In genomic region chr1:24898909-24899439, GRCh38 we compare ENCODE assay signal across 1 cellular context.
A peak's percentile ranks its signal among the peaks of the same experiment; 100 is the strongest.
TF ChIP-seq lines count a peak whose summit lies in the region.

No MANE protein-coding gene starts in this region.

TF ChIP-seq in GM12878, 131 proteins besides CTCF, POLR2A, EP300 and RAD21 (continued from another document and continues in another):
- no peak for TF ChIP-seq ZNF592 (IDR thresholded peaks at IDR 0.05)
- TF ChIP-seq POLR2AphosphoS2 (IDR thresholded peaks at IDR 0.05; ENCODE audit: low read depth, low read length) = peak; percentile 55; the same call in 1 of the 2 replicates
- TF ChIP-seq SMC3 (IDR thresholded peaks at IDR 0.05; ENCODE audit: borderline replicate concordance, low read length) = no peak
- no peak; the same call in 1 of the 2 replicates for TF ChIP-seq CBFB (IDR thresholded peaks at IDR 0.05; ENCODE audit: low read depth)
- TF ChIP-seq REST (IDR thresholded peaks at IDR 0.05; ENCODE audit: low read depth, low read length) = 0 out of 2 replicates have a peak, but pooled peaks have one; percentile 3
- no peak for TF ChIP-seq TARDBP (IDR thresholded peaks at IDR 0.05; ENCODE audit: borderline replicate concordance)
- TF ChIP-seq IRF4 (IDR thresholded peaks at IDR 0.05; ENCODE audit: low read depth, low read length) = no peak
- no peak for TF ChIP-seq ATF7 (IDR thresholded peaks at IDR 0.05; ENCODE audit: low read depth)
- TF ChIP-seq BRCA1 (IDR thresholded peaks at IDR 0.05; ENCODE audit: low read depth, low read length) = no peak
- peak; percentile 86 for TF ChIP-seq POLR2AphosphoS5 (IDR thresholded peaks at IDR 0.05; ENCODE audit: low read length)
- no peak for TF ChIP-seq SREBF2 (IDR thresholded peaks at IDR 0.05; ENCODE audit: low read length)
- TF ChIP-seq KDM1A (IDR thresholded peaks at IDR 0.05; ENCODE audit: borderline replicate concordance) = no peak
- TF ChIP-seq NFIC (IDR thresholded peaks at IDR 0.05; ENCODE audit: low read depth, low read length) = no peak
- TF ChIP-seq, protein P1, sequence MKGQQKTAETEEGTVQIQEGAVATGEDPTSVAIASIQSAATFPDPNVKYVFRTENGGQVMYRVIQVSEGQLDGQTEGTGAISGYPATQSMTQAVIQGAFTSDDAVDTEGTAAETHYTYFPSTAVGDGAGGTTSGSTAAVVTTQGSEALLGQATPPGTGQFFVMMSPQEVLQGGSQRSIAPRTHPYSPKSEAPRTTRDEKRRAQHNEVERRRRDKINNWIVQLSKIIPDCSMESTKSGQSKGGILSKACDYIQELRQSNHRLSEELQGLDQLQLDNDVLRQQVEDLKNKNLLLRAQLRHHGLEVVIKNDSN (IDR thresholded peaks at IDR 0.05; ENCODE audit: borderline replicate concordance, extremely low read length, insufficient read depth, low read depth, low read length) = no peak
- no peak for TF ChIP-seq KAT2A (conservative IDR thresholded peaks at IDR 0.05; ENCODE audit: control insufficient read depth, low read depth, low read length)
- TF ChIP-seq JUND (IDR thresholded peaks at IDR 0.05; ENCODE audit: low read depth, low read length) = no peak
- TF ChIP-seq, protein P2, sequence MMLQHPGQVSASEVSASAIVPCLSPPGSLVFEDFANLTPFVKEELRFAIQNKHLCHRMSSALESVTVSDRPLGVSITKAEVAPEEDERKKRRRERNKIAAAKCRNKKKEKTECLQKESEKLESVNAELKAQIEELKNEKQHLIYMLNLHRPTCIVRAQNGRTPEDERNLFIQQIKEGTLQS (IDR thresholded peaks at IDR 0.05; ENCODE audit: borderline replicate concordance, extremely low read depth, low read depth, low read length) = no peak
- peak; percentile 20; the same call in 1 of the 2 replicates for TF ChIP-seq LARP7 (IDR thresholded peaks at IDR 0.05)
- TF ChIP-seq, protein P3, sequence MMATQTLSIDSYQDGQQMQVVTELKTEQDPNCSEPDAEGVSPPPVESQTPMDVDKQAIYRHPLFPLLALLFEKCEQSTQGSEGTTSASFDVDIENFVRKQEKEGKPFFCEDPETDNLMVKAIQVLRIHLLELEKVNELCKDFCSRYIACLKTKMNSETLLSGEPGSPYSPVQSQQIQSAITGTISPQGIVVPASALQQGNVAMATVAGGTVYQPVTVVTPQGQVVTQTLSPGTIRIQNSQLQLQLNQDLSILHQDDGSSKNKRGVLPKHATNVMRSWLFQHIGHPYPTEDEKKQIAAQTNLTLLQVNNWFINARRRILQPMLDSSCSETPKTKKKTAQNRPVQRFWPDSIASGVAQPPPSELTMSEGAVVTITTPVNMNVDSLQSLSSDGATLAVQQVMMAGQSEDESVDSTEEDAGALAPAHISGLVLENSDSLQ (IDR thresholded peaks at IDR 0.05) = no peak
- peak; percentile 8; the same call in 1 of the 2 replicates for TF ChIP-seq CREB1 (IDR thresholded peaks at IDR 0.05; ENCODE audit: low read depth)
- no peak for TF ChIP-seq ZNF217 (IDR thresholded peaks at IDR 0.05)
- TF ChIP-seq NBN (IDR thresholded peaks at IDR 0.05) = no peak
- TF ChIP-seq YY1 (IDR thresholded peaks at IDR 0.05; ENCODE audit: low read depth, low read length) = no peak
- peak; percentile 70; the same call in 1 of the 3 replicates for TF ChIP-seq POU2F2 (IDR thresholded peaks at IDR 0.05; ENCODE audit: borderline replicate concordance, low read depth, low read length)
- TF ChIP-seq, protein P4, sequence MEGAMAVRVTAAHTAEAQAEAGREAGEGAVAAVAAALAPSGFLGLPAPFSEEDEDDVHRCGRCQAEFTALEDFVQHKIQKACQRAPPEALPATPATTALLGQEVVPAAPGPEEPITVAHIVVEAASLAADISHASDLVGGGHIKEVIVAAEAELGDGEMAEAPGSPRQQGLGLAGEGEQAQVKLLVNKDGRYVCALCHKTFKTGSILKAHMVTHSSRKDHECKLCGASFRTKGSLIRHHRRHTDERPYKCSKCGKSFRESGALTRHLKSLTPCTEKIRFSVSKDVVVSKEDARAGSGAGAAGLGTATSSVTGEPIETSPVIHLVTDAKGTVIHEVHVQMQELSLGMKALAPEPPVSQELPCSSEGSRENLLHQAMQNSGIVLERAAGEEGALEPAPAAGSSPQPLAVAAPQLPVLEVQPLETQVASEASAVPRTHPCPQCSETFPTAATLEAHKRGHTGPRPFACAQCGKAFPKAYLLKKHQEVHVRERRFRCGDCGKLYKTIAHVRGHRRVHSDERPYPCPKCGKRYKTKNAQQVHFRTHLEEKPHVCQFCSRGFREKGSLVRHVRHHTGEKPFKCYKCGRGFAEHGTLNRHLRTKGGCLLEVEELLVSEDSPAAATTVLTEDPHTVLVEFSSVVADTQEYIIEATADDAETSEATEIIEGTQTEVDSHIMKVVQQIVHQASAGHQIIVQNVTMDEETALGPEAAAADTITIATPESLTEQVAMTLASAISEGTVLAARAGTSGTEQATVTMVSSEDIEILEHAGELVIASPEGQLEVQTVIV (IDR thresholded peaks at IDR 0.05; ENCODE audit: borderline replicate concordance, partially characterized antibody) = no peak
- no peak; the same call in 1 of the 2 replicates for TF ChIP-seq SMAD5 (IDR thresholded peaks at IDR 0.05; ENCODE audit: low read depth)
- TF ChIP-seq RB1 (IDR thresholded peaks at IDR 0.05; ENCODE audit: borderline replicate concordance) = no peak
- no peak for TF ChIP-seq TBL1XR1 (IDR thresholded peaks at IDR 0.05; ENCODE audit: low read depth, low read length)
- TF ChIP-seq, protein P5, sequence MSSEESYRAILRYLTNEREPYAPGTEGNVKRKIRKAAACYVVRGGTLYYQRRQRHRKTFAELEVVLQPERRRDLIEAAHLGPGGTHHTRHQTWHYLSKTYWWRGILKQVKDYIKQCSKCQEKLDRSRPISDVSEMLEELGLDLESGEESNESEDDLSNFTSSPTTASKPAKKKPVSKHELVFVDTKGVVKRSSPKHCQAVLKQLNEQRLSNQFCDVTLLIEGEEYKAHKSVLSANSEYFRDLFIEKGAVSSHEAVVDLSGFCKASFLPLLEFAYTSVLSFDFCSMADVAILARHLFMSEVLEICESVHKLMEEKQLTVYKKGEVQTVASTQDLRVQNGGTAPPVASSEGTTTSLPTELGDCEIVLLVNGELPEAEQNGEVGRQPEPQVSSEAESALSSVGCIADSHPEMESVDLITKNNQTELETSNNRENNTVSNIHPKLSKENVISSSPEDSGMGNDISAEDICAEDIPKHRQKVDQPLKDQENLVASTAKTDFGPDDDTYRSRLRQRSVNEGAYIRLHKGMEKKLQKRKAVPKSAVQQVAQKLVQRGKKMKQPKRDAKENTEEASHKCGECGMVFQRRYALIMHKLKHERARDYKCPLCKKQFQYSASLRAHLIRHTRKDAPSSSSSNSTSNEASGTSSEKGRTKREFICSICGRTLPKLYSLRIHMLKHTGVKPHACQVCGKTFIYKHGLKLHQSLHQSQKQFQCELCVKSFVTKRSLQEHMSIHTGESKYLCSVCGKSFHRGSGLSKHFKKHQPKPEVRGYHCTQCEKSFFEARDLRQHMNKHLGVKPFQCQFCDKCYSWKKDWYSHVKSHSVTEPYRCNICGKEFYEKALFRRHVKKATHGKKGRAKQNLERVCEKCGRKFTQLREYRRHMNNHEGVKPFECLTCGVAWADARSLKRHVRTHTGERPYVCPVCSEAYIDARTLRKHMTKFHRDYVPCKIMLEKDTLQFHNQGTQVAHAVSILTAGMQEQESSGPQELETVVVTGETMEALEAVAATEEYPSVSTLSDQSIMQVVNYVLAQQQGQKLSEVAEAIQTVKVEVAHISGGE (CRISPR knock-in tag; IDR thresholded peaks at IDR 0.05) = no peak
- no peak for TF ChIP-seq JUNB (IDR thresholded peaks at IDR 0.05)
- no peak for TF ChIP-seq ZNF384 (IDR thresholded peaks at IDR 0.05; ENCODE audit: borderline replicate concordance, low read depth, low read length)
- TF ChIP-seq PML (IDR thresholded peaks at IDR 0.05; ENCODE audit: low read length) = peak; percentile 50; the same call in 1 of the 2 replicates
- TF ChIP-seq RUNX3 (IDR thresholded peaks at IDR 0.05; ENCODE audit: low read length) = peak; percentile 5; the same call in 1 of the 2 replicates
- no peak for TF ChIP-seq HDAC2 (IDR thresholded peaks at IDR 0.05)
- TF ChIP-seq SUZ12 (IDR thresholded peaks at IDR 0.05; ENCODE audit: unreplicated experiment) = no peak
- TF ChIP-seq SMARCA5 (IDR thresholded peaks at IDR 0.05) = no peak
- TF ChIP-seq ZNF687 (IDR thresholded peaks at IDR 0.05) = 0 out of 2 replicates have a peak, but pooled peaks have one; percentile 29
- no peak for TF ChIP-seq MYB (IDR thresholded peaks at IDR 0.05; ENCODE audit: borderline replicate concordance, low read depth, low read length)
- TF ChIP-seq HDAC6 (IDR thresholded peaks at IDR 0.05; ENCODE audit: unreplicated experiment) = no peak
